8 cellular contexts compared by ENCODE assay signal in genomic region chr9:70340572-70340971, GRCh38.
A peak's percentile ranks its signal among the peaks of the same experiment; 100 is the strongest.
DNase-seq lines count a peak whose midpoint lies in the region; ATAC-seq, FAIRE-seq and TF ChIP-seq lines count a peak whose summit lies in the region.

No MANE protein-coding gene starts in this region.

- ATAC-seq in GM12878: no peak
- no peak for ATAC-seq in lung (ENCODE audit: insufficient read depth, low FRiP score)
- no peak for ATAC-seq in activated CD4-positive, alpha-beta T cell treated with anti-CD3 and anti-CD28 coated beads for 36 hours

- SMC1A ChIA-PET in GM12878 (lab: Charles Lee; ENCODE audit: uncharacterized antibody, unreplicated experiment): interaction anchor here (0.8 to 2.9 kb wide), 18 partner anchors 10 to 268 kb away, joined by 3 to 54 read pairs (median 3); no protein-coding TSS in a partner anchor

- no peak overlapping the region for H2AFZ ChIP-seq in GM12878 (ENCODE audit: control insufficient read depth, low read depth, low read length)

- WGBS in GM12878 (ENCODE audit: insufficient coverage, insufficient replicate concordance, low lambda C conversion rate, missing lambda C conversion rate): 4% methylated on average over 1 of the region's 1 CpG
- 2 to 3% methylated on average over 1 of the region's 1 CpG for WGBS in lung, 2 donors

- H3K4me1 ChIP-seq in BE2C (no peaks in the 10 kb centered on the region), GM12878 (ENCODE audit: control insufficient read depth, insufficient read depth, low read length) (no peaks in the 10 kb centered on the region), lung (ENCODE audit: control insufficient read depth in 2 of 2, insufficient read depth in 2 of 2, low read length in 2 of 2) (no peaks in the 10 kb centered on the region)

- no peak for FAIRE-seq in GM12878 (lab: Jason Lieb, UNC)

- H3K27ac Mint-ChIP-seq in activated naive CD8-positive, alpha-beta T cell treated with anti-CD3 and anti-CD28 coated beads for 36 hours: no peak overlapping the region
- H3K27ac Mint-ChIP-seq in activated CD4-positive, alpha-beta T cell treated with anti-CD3 and anti-CD28 coated beads for 36 hours: no peak overlapping the region

- H4K20me1 ChIP-seq in GM12878 (ENCODE audit: control insufficient read depth, insufficient read depth): no peaks in the 10 kb centered on the region

- no peaks in the 10 kb centered on the region for H3K27me3 Mint-ChIP-seq in activated naive CD8-positive, alpha-beta T cell treated with anti-CD3 and anti-CD28 coated beads for 36 hours
- H3K27me3 Mint-ChIP-seq in activated CD4-positive, alpha-beta T cell treated with anti-CD3 and anti-CD28 coated beads for 36 hours: no peaks in the 10 kb centered on the region

- H3K27ac ChIP-seq in GM12878 (ENCODE audit: control insufficient read depth, insufficient read depth): no peak overlapping the region
- H3K27ac ChIP-seq in lung (ENCODE audit: low read depth in 1 of 2, low read length in 1 of 2): no peak overlapping the region

- H3K36me3 ChIP-seq in BE2C (peaks cover 11% of the 10 kb centered on the region; the same call in 1 of the 2 replicates), GM12878 (ENCODE audit: control insufficient read depth in 2 of 2, insufficient read depth in 2 of 2, low read length in 1 of 2) (no peaks in the 10 kb centered on the region), lung (ENCODE audit: control insufficient read depth in 2 of 2, insufficient read depth in 2 of 2, low read length in 2 of 2) (peaks cover 3 to 15% of the 10 kb centered on the region in 2 donors)

- CTCF ChIA-PET in GM12878 (lab: Yijun Ruan, JAX): interaction anchor here (0.8 to 3.5 kb wide), 31 partner anchors 8 to 273 kb away, joined by 3 to 75 read pairs (median 4); no protein-coding TSS in a partner anchor
- CTCF ChIA-PET in activated CD4-positive, alpha-beta T cell treated with anti-CD3 and anti-CD28 coated beads for 36 hours (lab: Charles Lee): interaction anchor here (0.8 to 3.2 kb wide), 20 partner anchors 17 to 799 kb away, joined by 3 to 63 read pairs (median 4); no protein-coding TSS in a partner anchor

- POLR2A ChIA-PET in GM12878 (lab: Charles Lee): no interaction called here
- POLR2A ChIA-PET in activated CD4-positive, alpha-beta T cell treated with anti-CD3 and anti-CD28 coated beads for 36 hours (lab: Charles Lee): no interaction called here

- TF ChIP-seq CTCF in BE2C (IDR thresholded peaks at IDR 0.05; ENCODE audit: low read depth, low read length) (peak; percentile 43; the same call in 1 of the 2 replicates), GM12878 (IDR thresholded peaks at IDR 0.05 in 2 of 3, conservative IDR thresholded peaks at IDR 0.05 in 1 of 3; ENCODE audit: control insufficient read depth in 2 of 3, extremely low read depth in 1 of 3, insufficient read depth in 1 of 3, low read depth in 3 of 3, low read length in 3 of 3) (peak in 1 of 3 experiments; percentile 33; a peak in 2 of 6 replicates), lung (IDR thresholded peaks at IDR 0.05; ENCODE audit: control extremely low read depth, extremely low read depth) (peak; percentile 22)

- TF ChIP-seq POLR2A in GM12878 (IDR thresholded peaks at IDR 0.05; ENCODE audit: low read depth, low read length): no peak

- peak; percentile 45 for TF ChIP-seq RAD21 in GM12878 (IDR thresholded peaks at IDR 0.05; ENCODE audit: insufficient read depth, low read depth, low read length)

- intact Hi-C loops in GM12878 (cut with micrococcal nuclease; ENCODE audit: unreplicated experiment): loop anchor here (1.0 to 5.0 kb wide), 3 partner anchors 72 to 262 kb away; partner anchors contain the start of gene KLF9
- intact Hi-C loops in activated CD4-positive, alpha-beta T cell treated with anti-CD3 and anti-CD28 coated beads for 36 hours (cut with DNase I, micrococcal nuclease): loop anchor here (1.0 to 5.0 kb wide), 5 partner anchors 52 to 262 kb away; no protein-coding TSS in a partner anchor

- H3K9ac ChIP-seq in GM12878 (ENCODE audit: control insufficient read depth, insufficient read depth, low read length): no peak overlapping the region

- peaks cover 25% of the 10 kb centered on the region for H3K36me3 Mint-ChIP-seq in activated naive CD8-positive, alpha-beta T cell treated with anti-CD3 and anti-CD28 coated beads for 36 hours
- H3K36me3 Mint-ChIP-seq in activated CD4-positive, alpha-beta T cell treated with anti-CD3 and anti-CD28 coated beads for 36 hours (ENCODE audit: low read depth): peaks cover 23% of the 10 kb centered on the region

- H3K27me3 ChIP-seq in BE2C: no peaks in the 10 kb centered on the region
- H3K27me3 ChIP-seq in GM12878 (replicated peaks in 1 of 2; ENCODE audit: control insufficient read depth in 2 of 2, insufficient read depth in 2 of 2, low read length in 1 of 2): no peaks in the 10 kb centered on the region
- H3K27me3 ChIP-seq in lung (ENCODE audit: control insufficient read depth, insufficient read depth): no peaks in the 10 kb centered on the region

- H3K4me1 Mint-ChIP-seq in activated naive CD8-positive, alpha-beta T cell treated with anti-CD3 and anti-CD28 coated beads for 36 hours: peaks cover 5% of the 10 kb centered on the region
- H3K4me1 Mint-ChIP-seq in activated CD4-positive, alpha-beta T cell treated with anti-CD3 and anti-CD28 coated beads for 36 hours: no peaks in the 10 kb centered on the region

- no peak for DNase-seq in BE2C
- peak; percentile 4 for DNase-seq in KG1 (lab: John Stamatoyannopoulos, UW)
- no peak for DNase-seq in GM12878 (ENCODE audit: low read depth, low spot score)
- DNase-seq in lung (ENCODE audit: low spot score): no peak
- no peak for DNase-seq in activated naive CD8-positive, alpha-beta T cell treated with anti-CD3 and anti-CD28 coated beads for 36 hours
- no peak for DNase-seq in SK-N-DZ (ENCODE audit: low spot score)
- DNase-seq in activated CD4-positive, alpha-beta T cell treated with anti-CD3 and anti-CD28 coated beads for 36 hours: no peak
- no peak for DNase-seq in 8988T

- in situ Hi-C loops in GM12878 (cut with MboI): no loop called here

- H3K4me3 Mint-ChIP-seq in activated naive CD8-positive, alpha-beta T cell treated with anti-CD3 and anti-CD28 coated beads for 36 hours: no peak overlapping the region
- H3K4me3 Mint-ChIP-seq in activated CD4-positive, alpha-beta T cell treated with anti-CD3 and anti-CD28 coated beads for 36 hours: no peak overlapping the region

- no peak for TF ChIP-seq EP300 in GM12878 (IDR thresholded peaks at IDR 0.05; ENCODE audit: borderline replicate concordance in 1 of 2, control insufficient read depth in 1 of 2, low read depth in 2 of 2, low read length in 2 of 2)

- BruUV-seq in GM12878 (replicated peaks; lab: Mats Ljungman, UMichigan): no TSS peak

- RAD21 ChIA-PET in GM12878 (lab: Charles Lee; ENCODE audit: unreplicated experiment): interaction anchor here (0.6 to 2.5 kb wide), 11 partner anchors 11 to 264 kb away, joined by 3 to 38 read pairs (median 3); no protein-coding TSS in a partner anchor

- peaks cover 3% of the 10 kb centered on the region for H3K9me3 Mint-ChIP-seq in activated naive CD8-positive, alpha-beta T cell treated with anti-CD3 and anti-CD28 coated beads for 36 hours
- H3K9me3 Mint-ChIP-seq in activated CD4-positive, alpha-beta T cell treated with anti-CD3 and anti-CD28 coated beads for 36 hours (ENCODE audit: low read depth): no peaks in the 10 kb centered on the region

- H3K9me3 ChIP-seq in BE2C (no peaks in the 10 kb centered on the region; the same call in 1 of the 2 replicates), GM12878 (replicated peaks; ENCODE audit: control insufficient read depth, insufficient read depth, low read length) (no peaks in the 10 kb centered on the region), lung (ENCODE audit: control insufficient read depth in 2 of 2, insufficient read depth in 1 of 2, low read length in 1 of 2) (no peaks in the 10 kb centered on the region)

- H3K4me2 ChIP-seq in GM12878 (ENCODE audit: control insufficient read depth, insufficient read depth): no peak overlapping the region

- no peak overlapping the region for H3K4me3 ChIP-seq in BE2C (ENCODE audit: low read depth, low read length)
- no peak overlapping the region for H3K4me3 ChIP-seq in GM12878
- no peak overlapping the region for H3K4me3 ChIP-seq in lung

- H3K79me2 ChIP-seq in GM12878 (ENCODE audit: control insufficient read depth, insufficient read depth, low read length): no peaks in the 10 kb centered on the region

TF ChIP-seq in GM12878, 131 proteins besides CTCF, POLR2A, EP300 and RAD21:
- TF ChIP-seq HSF1 (IDR thresholded peaks at IDR 0.05; ENCODE audit: low read depth, low read length) (no peak), SP1 (IDR thresholded peaks at IDR 0.05; ENCODE audit: low read depth, low read length) (no peak), RUNX3 (IDR thresholded peaks at IDR 0.05; ENCODE audit: low read length) (no peak), SMC3 (IDR thresholded peaks at IDR 0.05; ENCODE audit: borderline replicate concordance, low read length) (peak; percentile 42; the same call in 1 of the 2 replicates), ATF2 (IDR thresholded peaks at IDR 0.05; ENCODE audit: low read length) (no peak), KDM1A (IDR thresholded peaks at IDR 0.05; ENCODE audit: borderline replicate concordance) (no peak)
